Comparison of ENCODE assay signal across 8 cellular contexts in the genomic region with DNA sequence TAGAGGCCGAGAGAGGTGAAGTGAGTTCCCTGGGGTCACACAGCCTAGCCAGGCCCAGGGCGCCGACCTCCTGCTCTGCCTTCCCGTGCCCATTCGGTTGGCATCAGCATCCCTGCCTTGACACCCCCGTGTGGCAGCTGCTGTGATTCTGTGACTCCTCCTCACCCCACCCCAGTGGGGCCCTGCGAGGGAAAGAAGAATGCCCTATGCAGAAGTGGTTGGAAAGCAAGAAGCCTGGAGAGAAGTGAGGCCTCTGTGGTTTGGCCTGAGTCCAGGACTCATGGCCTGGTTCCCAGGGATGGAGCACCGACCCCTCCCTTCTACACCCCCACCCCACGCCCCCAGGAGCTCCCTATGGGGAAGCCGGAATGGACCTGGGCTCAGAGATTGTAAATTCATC.
DNase-seq lines count a peak whose midpoint lies in the region; ATAC-seq and TF ChIP-seq lines count a peak whose summit lies in the region.

No MANE protein-coding gene starts in this region.

- no peaks in the 10 kb centered on the region for H3K27me3 ChIP-seq in suprapubic skin

- TF ChIP-seq POLR2A in suprapubic skin (IDR thresholded peaks at IDR 0.05), result no peak

- TF ChIP-seq CTCF in suprapubic skin (IDR thresholded peaks at IDR 0.05), result no peak

- peaks cover 95% of the 10 kb centered on the region for H3K4me1 ChIP-seq in suprapubic skin

- TF ChIP-seq EP300 in suprapubic skin (IDR thresholded peaks at IDR 0.05), result no peak

- ATAC-seq in activated naive CD4-positive, alpha-beta T cell treated with anti-CD3 and anti-CD28 coated beads, Interleukin-2, amount 50 U/mL, for 72 hours, result no peak
- ATAC-seq in T-cell (replicated peaks in 1 of 4) (no peak), GM19328 (IDR thresholded peaks at IDR 0.05; ENCODE audit: unreplicated experiment) (no peak), HG03378 (IDR thresholded peaks at IDR 0.05; ENCODE audit: unreplicated experiment) (no peak)

- peak overlapping the region; percentile 9 for H3K27ac ChIP-seq in suprapubic skin

- H3K9me3 Mint-ChIP-seq in activated naive CD4-positive, alpha-beta T cell treated with anti-CD3 and anti-CD28 coated beads for 36 hours, result no peaks in the 10 kb centered on the region
- H3K9me3 Mint-ChIP-seq in activated naive CD4-positive, alpha-beta T cell treated with anti-CD3 and anti-CD28 coated beads, Interleukin-2, amount 50 U/mL, for 72 hours, result no peaks in the 10 kb centered on the region
- H3K9me3 Mint-ChIP-seq in T-cell, result no peaks in the 10 kb centered on the region

- H3K27ac Mint-ChIP-seq in activated naive CD4-positive, alpha-beta T cell treated with anti-CD3 and anti-CD28 coated beads for 36 hours, result peak overlapping the region; percentile 92
- H3K27ac Mint-ChIP-seq in activated naive CD4-positive, alpha-beta T cell treated with anti-CD3 and anti-CD28 coated beads, Interleukin-2, amount 50 U/mL, for 72 hours, result peak overlapping the region in 1 of 2 donors; percentile 90
- H3K27ac Mint-ChIP-seq in T-cell, result peak overlapping the region; percentile 99 to 100

- H3K4me3 ChIP-seq in suprapubic skin, result no peak overlapping the region

- POLR2A ChIA-PET in T-cell (lab: Charles Lee), result interaction anchor here in 1 of 2 donors (1.0 kb wide), 1 partner anchor 18 kb away, joined by 4 read pairs; no protein-coding TSS in a partner anchor

- H3K36me3 Mint-ChIP-seq in activated naive CD4-positive, alpha-beta T cell treated with anti-CD3 and anti-CD28 coated beads for 36 hours (ENCODE audit: low read depth), result no peaks in the 10 kb centered on the region
- H3K36me3 Mint-ChIP-seq in activated naive CD4-positive, alpha-beta T cell treated with anti-CD3 and anti-CD28 coated beads, Interleukin-2, amount 50 U/mL, for 72 hours, result peaks cover 11 to 15% of the 10 kb centered on the region in 2 donors
- peaks cover 10% of the 10 kb centered on the region for H3K36me3 Mint-ChIP-seq in T-cell

- no peaks in the 10 kb centered on the region for H3K9me3 ChIP-seq in suprapubic skin

- no peaks in the 10 kb centered on the region for H3K36me3 ChIP-seq in suprapubic skin

- no peak for DNase-seq in activated naive CD4-positive, alpha-beta T cell treated with anti-CD3 and anti-CD28 coated beads for 36 hours
- no peak for DNase-seq in activated naive CD4-positive, alpha-beta T cell treated with anti-CD3 and anti-CD28 coated beads, Interleukin-2, amount 50 U/mL, for 72 hours (ENCODE audit: low spot score in 2 of 2)
- peak in 8 of 34 experiments; percentile 28 to 55 (median 44) for DNase-seq in T-cell
- DNase-seq in glomerular visceral epithelial cell (ENCODE audit: extremely low spot score), result peak; percentile 73
- no peak for DNase-seq in suprapubic skin (ENCODE audit: low spot score in 2 of 2)
- DNase-seq in NCI-H187 (lab: John Stamatoyannopoulos, UW), result no peak

- intact Hi-C loops in activated naive CD4-positive, alpha-beta T cell treated with anti-CD3 and anti-CD28 coated beads for 36 hours (cut with micrococcal nuclease), result no loop called here

- peak overlapping the region; percentile 19 for H3K4me3 Mint-ChIP-seq in activated naive CD4-positive, alpha-beta T cell treated with anti-CD3 and anti-CD28 coated beads for 36 hours
- peak overlapping the region; percentile 91 to 92 (median 91) for H3K4me3 Mint-ChIP-seq in T-cell

- CTCF ChIA-PET in activated naive CD4-positive, alpha-beta T cell treated with anti-CD3 and anti-CD28 coated beads for 36 hours (lab: Charles Lee), result interaction anchor here (0.5 to 0.9 kb wide), 3 partner anchors 18 to 440 kb away, joined by 3 to 5 read pairs (median 3); no protein-coding TSS in a partner anchor
- CTCF ChIA-PET in T-cell (lab: Charles Lee), result interaction anchor here (0.5 to 0.6 kb wide), 2 partner anchors 52 to 1517 kb away, joined by 4 read pairs; no protein-coding TSS in a partner anchor

- H3K27me3 Mint-ChIP-seq in activated naive CD4-positive, alpha-beta T cell treated with anti-CD3 and anti-CD28 coated beads for 36 hours (ENCODE audit: low read depth), result no peaks in the 10 kb centered on the region
- no peaks in the 10 kb centered on the region for H3K27me3 Mint-ChIP-seq in T-cell

- 27% methylated on average over 3 of the region's 10 CpGs for WGBS in suprapubic skin

- peaks cover 98% of the 10 kb centered on the region for H3K4me1 Mint-ChIP-seq in activated naive CD4-positive, alpha-beta T cell treated with anti-CD3 and anti-CD28 coated beads for 36 hours (ENCODE audit: low read depth)
- H3K4me1 Mint-ChIP-seq in T-cell, result peaks cover 90 to 97% (median 96%) of the 10 kb centered on the region in 3 donors
